In genomic region chr2:37350034-37350433, GRCh38 we compare ENCODE assay signal across 11 cellular contexts. TPM values are rescaled to one million over a fixed set of nuclear protein-coding genes. Genes with fewer than 3 reads are reported as not detected.
DNase-seq lines count a peak whose midpoint lies in the region; ATAC-seq and TF ChIP-seq lines count a peak whose summit lies in the region.
"Had no signal": no experiment of that assay in that cellular context is flagged by ENCODE, and none has a peak within 500 bp of the region (broad histone marks: within the 10 kb centered on the region; RNA-seq: fewer than 3 reads in every experiment).

No MANE protein-coding gene starts in this region.

- no peak for TF ChIP-seq CTCF in SU-DHL-6 (IDR thresholded peaks at IDR 0.05; ENCODE audit: insufficient read depth, low read length, poor library complexity, severe bottlenecking)
- no peak for TF ChIP-seq CTCF in progenitor cell of endocrine pancreas (IDR thresholded peaks at IDR 0.05; ENCODE audit: unreplicated experiment)
- no peak for TF ChIP-seq CTCF in right atrium auricular region (IDR thresholded peaks at IDR 0.05)

- H3K4me1 Mint-ChIP-seq in IgD-negative memory B cell (peaks cover 17 to 20% (median 19%) of the 10 kb centered on the region in 3 donors), progenitor cell of endocrine pancreas (ENCODE audit: low read depth) (peaks cover 12% of the 10 kb centered on the region)

- ATAC-seq in GM19025 (IDR thresholded peaks at IDR 0.05; ENCODE audit: low read depth, unreplicated experiment): peak; percentile 79
- ATAC-seq in HG02973 (IDR thresholded peaks at IDR 0.05; ENCODE audit: unreplicated experiment): no peak
- ATAC-seq: sciatic nerve had no signal

- H3K36me3 ChIP-seq in SU-DHL-6 (ENCODE audit: low read length) (no peaks in the 10 kb centered on the region), right atrium auricular region (no peaks in the 10 kb centered on the region)
- H3K36me3 ChIP-seq: WERI-Rb-1 had no signal

- no peaks in the 10 kb centered on the region for H3K27me3 ChIP-seq in SU-DHL-6 (ENCODE audit: low read length)
- no peaks in the 10 kb centered on the region for H3K27me3 ChIP-seq in right atrium auricular region

- H2AFZ ChIP-seq in SU-DHL-6 (ENCODE audit: low read depth, low read length, severe bottlenecking): peak overlapping the region; percentile 13

- H3K4me3 Mint-ChIP-seq in IgD-negative memory B cell (peak overlapping the region in 2 of 4 donors; percentile 73 to 76), progenitor cell of endocrine pancreas (ENCODE audit: low read depth) (no peak overlapping the region)

- H3K9me3 ChIP-seq in SU-DHL-6 (ENCODE audit: insufficient read depth, low read length) (no peaks in the 10 kb centered on the region), right atrium auricular region (no peaks in the 10 kb centered on the region)

- peak overlapping the region; percentile 9 for H3K4me3 ChIP-seq in SU-DHL-6 (ENCODE audit: insufficient read depth, low read length, poor library complexity, severe bottlenecking)
- no peak overlapping the region for H3K4me3 ChIP-seq in right atrium auricular region

- H3K9ac ChIP-seq in SU-DHL-6 (ENCODE audit: low read length): peak overlapping the region; percentile 32

- H3K79me2 ChIP-seq in SU-DHL-6 (ENCODE audit: insufficient read depth, low read length): no peaks in the 10 kb centered on the region

- H4K20me1 ChIP-seq in SU-DHL-6 (ENCODE audit: low read depth, low read length): no peaks in the 10 kb centered on the region

- DNase-seq in progenitor cell of endocrine pancreas (ENCODE audit: low spot score, unreplicated experiment) (no peak), GF-D8 (lab: John Stamatoyannopoulos, UW) (no peak), right atrium auricular region (ENCODE audit: low spot score) (no peak)
- no peak for DNase-seq in stimulated activated CD4-positive, alpha-beta T cell treated with anti-CD3 and anti-CD28 coated beads, Interleukin-1b, Interleukin-23, amount 100 ng/mL, for 48 hours
- DNase-seq: effector CD8-positive, alpha-beta T cell; WERI-Rb-1 had no signal

- peaks cover 0 to 3% of the 10 kb centered on the region in 2 donors for H3K4me1 ChIP-seq in right atrium auricular region

- H3K27ac ChIP-seq in SU-DHL-6 (ENCODE audit: low read depth, low read length) (peak overlapping the region; percentile 73), right atrium auricular region (no peak overlapping the region)
- H3K27ac ChIP-seq: WERI-Rb-1 had no signal

- H3K9me3 Mint-ChIP-seq in IgD-negative memory B cell: no peaks in the 10 kb centered on the region
- no peaks in the 10 kb centered on the region for H3K9me3 Mint-ChIP-seq in progenitor cell of endocrine pancreas (ENCODE audit: low read depth)

- peaks cover 9% of the 10 kb centered on the region for H3K27me3 Mint-ChIP-seq in IgD-negative memory B cell
- H3K27me3 Mint-ChIP-seq in progenitor cell of endocrine pancreas: no peaks in the 10 kb centered on the region

- H3K36me3 Mint-ChIP-seq in IgD-negative memory B cell (peaks cover 2% of the 10 kb centered on the region), progenitor cell of endocrine pancreas (ENCODE audit: insufficient read depth) (no peaks in the 10 kb centered on the region)

- H3F3A ChIP-seq in SU-DHL-6 (ENCODE audit: insufficient read depth): peaks cover 7% of the 10 kb centered on the region; the same call in 1 of the 2 replicates

- H3K27ac Mint-ChIP-seq in IgD-negative memory B cell (peak overlapping the region; percentile 93 to 98 (median 95)), progenitor cell of endocrine pancreas (peak overlapping the region; percentile 85)

- peak overlapping the region; percentile 61 for H3K4me2 ChIP-seq in SU-DHL-6 (ENCODE audit: low read depth, low read length, poor library complexity, severe bottlenecking)

- H3K9me2 ChIP-seq in SU-DHL-6 (replicated peaks; ENCODE audit: insufficient read depth, low read length): no peaks in the 10 kb centered on the region

RNA-seq across cellular contexts. Expression of gene QPCT, which starts 5.6 kb away (rescaled TPM):
- polyA plus RNA-seq in IgD-negative memory B cell: 1.8 TPM
- 2.7 TPM in 2 replicates for total RNA-seq in progenitor cell of endocrine pancreas
- 10 to 100 TPM in 1 of 2 donors, 1 to 10 TPM in 1; 1.1 to 10.1 TPM for total RNA-seq in right atrium auricular region

RNA-seq across cellular contexts. Expression of gene PRKD3, which starts 25.4 kb away (rescaled TPM):
- 51.2 TPM for polyA plus RNA-seq in IgD-negative memory B cell
- total RNA-seq in progenitor cell of endocrine pancreas: 56.6 and 56.7 TPM in 2 replicates
- 10 to 100 TPM; 13.0 to 20.6 TPM for total RNA-seq in right atrium auricular region
